In genomic region chr6:40946738-40947301, GRCh38 we compare ENCODE assay signal across 26 cellular contexts.
DNase-seq lines count a peak whose midpoint lies in the region; ATAC-seq and TF ChIP-seq lines count a peak whose summit lies in the region.
"Had no signal": no experiment of that assay in that cellular context is flagged by ENCODE, and none has a peak within 500 bp of the region (broad histone marks: within the 10 kb centered on the region; RNA-seq: fewer than 3 reads in every experiment).

No MANE protein-coding gene starts in this region.

- DNase-seq in NCI-H446 treated with DMSO at 0.1 percent for 48 hours (lab: John Stamatoyannopoulos, UW) (peak; percentile 47), NCI-H446 (lab: John Stamatoyannopoulos, UW) (no peak), HFFc6 (no peak), Panc1 (ENCODE audit: low read depth, low spot score) (no peak), nephron progenitor cell (no peak), NCI-H226 (no peak), HUDEP-2 (lab: John Stamatoyannopoulos, UW; ENCODE audit: unreplicated experiment in 76 of 76) (no peak), NCI-H128 (lab: John Stamatoyannopoulos, UW; ENCODE audit: unreplicated experiment) (no peak)
- DNase-seq: 8988T; ACHN; BE2C; CD8-positive, alpha-beta memory T cell; DMS 273 treated with DMSO at 0.1 percent for 48 hours; DMS79 treated with DMSO at 0.1 percent for 48 hours; GF-D8; NCI-H1048; NCI-H1436; NCI-H187; NCI-H2081 treated with DMSO at 0.1 percent for 48 hours; NCI-H510A treated with DMSO at 0.1 percent for 48 hours; PC-3; Right ventricle myocardium superior had no signal

- H3K27me3 ChIP-seq in Panc1 (ENCODE audit: control insufficient read depth, insufficient read depth, low read length): no peaks in the 10 kb centered on the region
- H3K27me3 ChIP-seq: SJSA1 had no signal

- intact Hi-C loops in Panc1 (cut with micrococcal nuclease; ENCODE audit: unreplicated experiment): no loop called here

- H3K27me3 Mint-ChIP-seq in HFFc6 (ENCODE audit: insufficient read depth): peaks cover 2% of the 10 kb centered on the region; the same call in 1 of the 2 replicates
- H3K27me3 Mint-ChIP-seq in nephron progenitor cell (ENCODE audit: low read depth, poor library complexity): peaks cover 7% of the 10 kb centered on the region

- H3K36me3 Mint-ChIP-seq in HFFc6 (ENCODE audit: low read depth) (peaks cover 1% of the 10 kb centered on the region; the same call in 1 of the 2 replicates), nephron progenitor cell (ENCODE audit: low read depth) (peaks cover 5% of the 10 kb centered on the region)
- H3K36me3 Mint-ChIP-seq: CD14-positive monocyte; CD8-positive, alpha-beta memory T cell had no signal

- no peak for ATAC-seq in Panc1
- ATAC-seq: PC-3 had no signal

- H3K36me3 ChIP-seq in Panc1 (ENCODE audit: control insufficient read depth, insufficient read depth, low read length): no peaks in the 10 kb centered on the region
- H3K36me3 ChIP-seq: BE2C, SJSA1 had no signal

- BruUV-seq in Panc1 (replicated peaks; lab: Mats Ljungman, UMichigan): no TSS peak

- H3K27ac Mint-ChIP-seq in HFFc6 (peak overlapping the region; percentile 50), nephron progenitor cell (peak overlapping the region; percentile 38)
- H3K27ac Mint-ChIP-seq: CD14-positive monocyte; CD8-positive, alpha-beta memory T cell; IgD-negative memory B cell had no signal

- no peak for TF ChIP-seq CTCF in HFFc6 (IDR thresholded peaks at IDR 0.05)
- no peak for TF ChIP-seq CTCF in Panc1 (IDR thresholded peaks at IDR 0.05)
- no peak for TF ChIP-seq CTCF in nephron progenitor cell (IDR thresholded peaks at IDR 0.05)

- no peaks in the 10 kb centered on the region for H3K9me3 Mint-ChIP-seq in HFFc6
- peaks cover 8% of the 10 kb centered on the region for H3K9me3 Mint-ChIP-seq in nephron progenitor cell
- H3K9me3 Mint-ChIP-seq: CD8-positive, alpha-beta memory T cell had no signal

- CTCF ChIA-PET in Panc1 (lab: Charles Lee): interaction anchor here (0.7 kb wide), 1 partner anchor 1760 kb away, joined by 6 read pairs; no protein-coding TSS in a partner anchor

- peaks cover 56% of the 10 kb centered on the region for H3K4me1 Mint-ChIP-seq in HFFc6 (ENCODE audit: low read depth)
- peaks cover 17% of the 10 kb centered on the region for H3K4me1 Mint-ChIP-seq in nephron progenitor cell
- H3K4me1 Mint-ChIP-seq: CD14-positive monocyte; CD8-positive, alpha-beta memory T cell; IgD-negative memory B cell had no signal

- H3K4me1 ChIP-seq in Panc1 (ENCODE audit: control insufficient read depth, insufficient read depth, low read length): peaks cover 38% of the 10 kb centered on the region
- H3K4me1 ChIP-seq: BE2C had no signal

- no peaks in the 10 kb centered on the region for H3K9me3 ChIP-seq in Panc1 (ENCODE audit: control insufficient read depth, insufficient read depth, low read depth, low read length)
- H3K9me3 ChIP-seq: BE2C, SJSA1 had no signal

- peak overlapping the region; percentile 67 for H3K27ac ChIP-seq in Panc1 (ENCODE audit: low read length)
- H3K27ac ChIP-seq: KMS-11 had no signal

- H3K4me3 Mint-ChIP-seq in HFFc6 (no peak overlapping the region), nephron progenitor cell (no peak overlapping the region)
- H3K4me3 Mint-ChIP-seq: CD14-positive monocyte; CD8-positive, alpha-beta memory T cell; IgD-negative memory B cell had no signal

- POLR2A ChIA-PET in Panc1 (lab: Charles Lee): no interaction called here

- H3K4me3 ChIP-seq in Panc1 (ENCODE audit: low read depth in 2 of 2, low read length in 2 of 2): no peak overlapping the region
- H3K4me3 ChIP-seq: SJSA1 had no signal

- in situ Hi-C loops in Panc1 (cut with HindIII; ENCODE audit: low pct_unique_long_range_greater_than_20kb, low sequenced_read_pairs): no loop called here
